ENCODE assay signal across 34 cellular contexts in the genomic region with DNA sequence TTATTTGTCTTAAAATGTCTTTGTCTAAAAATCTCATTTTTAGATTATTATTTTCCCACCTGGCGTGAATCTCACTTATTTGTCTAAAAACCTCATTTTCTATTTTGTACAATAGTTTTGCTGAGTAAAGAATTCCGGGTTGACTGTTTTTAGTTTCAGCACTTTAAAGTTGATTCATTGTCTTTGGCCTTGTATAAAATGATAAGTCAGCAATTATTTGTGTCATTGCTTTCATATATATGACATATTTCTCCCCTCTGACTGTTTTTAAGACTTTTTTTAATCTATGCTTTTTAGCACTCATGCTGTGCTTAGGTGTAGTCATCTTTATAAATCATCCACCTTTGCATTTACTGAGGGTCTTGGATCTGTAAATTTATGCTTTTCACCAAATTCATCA.
"Had no signal": no experiment of that assay in that cellular context is flagged by ENCODE, and none has a peak within 500 bp of the region (broad histone marks: within the 10 kb centered on the region; RNA-seq: fewer than 3 reads in every experiment).

No MANE protein-coding gene starts in this region.

- H3K36me3 ChIP-seq: adrenal gland, brain microvascular endothelial cell had no signal

- H3K27me3 ChIP-seq: adrenal gland, body of pancreas, brain microvascular endothelial cell, breast epithelium had no signal

- H3K4me3 ChIP-seq: adrenal gland, body of pancreas, breast epithelium had no signal

- H3K27ac ChIP-seq: adrenal gland, body of pancreas, brain microvascular endothelial cell, breast epithelium, VCaP had no signal

- ATAC-seq: activated CD8-positive, alpha-beta T cell treated with anti-CD3 and anti-CD28 coated beads for 36 hours; activated naive CD4-positive, alpha-beta T cell treated with anti-CD3 and anti-CD28 coated beads, Interleukin-2, amount 50 U/mL, for 72 hours; activated T-cell treated with anti-CD3 and anti-CD28 coated beads, Interleukin-2, amount 50 U/mL, for 4 hours; activated T-cell treated with anti-CD3 and anti-CD28 coated beads, Interleukin-2, amount 50 U/mL, for 72 hours; activated T-helper 17 cell treated with anti-CD3 and anti-CD28 coated beads, Interleukin-2, amount 50 U/mL, for 72 hours; body of pancreas had no signal

- H3K9me3 ChIP-seq: adrenal gland, body of pancreas had no signal

- DNase-seq: activated B cell treated with CpG ODN at 0.5 μM for 24 hours; activated CD4-positive, alpha-beta memory T cell treated with anti-CD3 and anti-CD28 coated beads for 36 hours; activated CD4-positive, alpha-beta T cell treated with anti-CD3 and anti-CD28 coated beads for 4 hours; activated CD4-positive, alpha-beta T cell treated with anti-CD3 and anti-CD28 coated beads, Interleukin-2, amount 10 ng/mL, durations not matched to agents 24 days and 14 days; activated CD4-positive, alpha-beta T cell treated with anti-CD3 and anti-CD28 coated beads, Interleukin-2, amount 50 U/mL, for 1 hour; activated CD4-positive, alpha-beta T cell treated with anti-CD3 and anti-CD28 coated beads, Interleukin-2, amount 50 U/mL, for 4 hours; activated CD4-positive, CD25-positive, alpha-beta regulatory T cell treated with anti-CD3 and anti-CD28 coated beads, Interleukin-2, amount 50 U/mL, for 72 hours; activated CD8-positive, alpha-beta memory T cell treated with anti-CD3 and anti-CD28 coated beads, Interleukin-2, amount 50 U/mL, for 4 hours; activated CD8-positive, alpha-beta T cell treated with anti-CD3 and anti-CD28 coated beads for 36 hours; activated effector memory CD4-positive, alpha-beta T cell treated with anti-CD3 and anti-CD28 coated beads, Interleukin-2, amount 50 U/mL, for 16 hours; activated gamma-delta T cell treated with Interleukin-2 at 50 U/mL for 16 hours; activated naive CD4-positive, alpha-beta T cell; activated naive CD4-positive, alpha-beta T cell treated with anti-CD3 and anti-CD28 coated beads for 36 hours; activated naive CD4-positive, alpha-beta T cell treated with anti-CD3 and anti-CD28 coated beads, Interleukin-2, amount 50 U/mL, for 16 hours; activated naive CD8-positive, alpha-beta T cell treated with anti-CD3 and anti-CD28 coated beads for 36 hours; activated T-cell treated with anti-CD3 and anti-CD28 coated beads for 4 hours; activated T-cell treated with anti-CD3 and anti-CD28 coated beads, Interleukin-2, amount 50 U/mL, for 1 hour; activated T-cell treated with anti-CD3 and anti-CD28 coated beads, Interleukin-2, amount 50 U/mL, for 4 hours; activated T-cell treated with anti-CD3 and anti-CD28 coated beads, Interleukin-2, amount 50 U/mL, for 72 hours; adrenal gland; amniotic stem cell; aorta; body of pancreas; brain microvascular endothelial cell; central memory CD4-positive, alpha-beta T cell; T-helper 2 cell; T-helper 9 cell had no signal

- FAIRE-seq: astrocyte, colon, TTC549 had no signal

- H3K4me1 ChIP-seq: adrenal gland, body of pancreas, breast epithelium had no signal
